Comparison of ENCODE assay signal across 19 cellular contexts in genomic region chr2:173192071-173192470, GRCh38.
DNase-seq lines count a peak whose midpoint lies in the region; ATAC-seq and TF ChIP-seq lines count a peak whose summit lies in the region.
"Had no signal": no experiment of that assay in that cellular context is flagged by ENCODE, and none has a peak within 500 bp of the region (broad histone marks: within the 10 kb centered on the region; RNA-seq: fewer than 3 reads in every experiment).

No MANE protein-coding gene starts in this region.

- H4K5ac ChIP-seq in mesendoderm (ENCODE audit: low read length): no peak overlapping the region

- H3K4me2 ChIP-seq in mammary epithelial cell (ENCODE audit: insufficient read depth, low read depth, low read length) (peak overlapping the region; percentile 22), mesendoderm (ENCODE audit: low read length) (no peak overlapping the region)

- H3K79me2 ChIP-seq in mammary epithelial cell (ENCODE audit: insufficient read depth, low read length): peaks cover 15% of the 10 kb centered on the region
- H3K79me2 ChIP-seq in mesendoderm (ENCODE audit: control insufficient read depth, insufficient read depth, low read length): no peaks in the 10 kb centered on the region

- no peak overlapping the region for H3K4me3 ChIP-seq in left ventricle myocardium inferior
- H3K4me3 ChIP-seq in right cardiac atrium (ENCODE audit: low read length): no peak overlapping the region
- H3K4me3 ChIP-seq in mammary epithelial cell (replicated peaks in 1 of 3; ENCODE audit: insufficient read depth in 1 of 3, low read depth in 2 of 3, low read length in 3 of 3): no peak overlapping the region
- H3K4me3 ChIP-seq in mesendoderm (ENCODE audit: low read length): no peak overlapping the region
- H3K4me3 ChIP-seq in uterus: no peak overlapping the region

- 70% methylated on average over 4 of the region's 4 CpGs for WGBS in right cardiac atrium
- 30% methylated on average over 4 of the region's 4 CpGs for WGBS in mammary epithelial cell (ENCODE audit: low coverage, missing lambda C conversion rate)
- WGBS in mesendoderm (ENCODE audit: extremely low coverage, insufficient coverage, low lambda C conversion rate): no CpG with 5 or more reads among the region's 4 CpGs

- H3K18ac ChIP-seq in mesendoderm (ENCODE audit: low read length): no peak overlapping the region

- H3K9me3 ChIP-seq in left ventricle myocardium inferior (replicated peaks) (no peaks in the 10 kb centered on the region), right cardiac atrium (ENCODE audit: control insufficient read depth, low read length) (no peaks in the 10 kb centered on the region), mammary epithelial cell (replicated peaks; ENCODE audit: insufficient read depth, low read length) (no peaks in the 10 kb centered on the region), uterus (no peaks in the 10 kb centered on the region)

- H3K9ac ChIP-seq in mammary epithelial cell (ENCODE audit: insufficient read depth, low read length): peak overlapping the region; percentile 26
- H3K9ac ChIP-seq in mesendoderm (ENCODE audit: low read length): no peak overlapping the region

- peak overlapping the region; percentile 27 for H2BK15ac ChIP-seq in mesendoderm (replicated peaks; ENCODE audit: low read depth)

- no peaks in the 10 kb centered on the region for H4K20me1 ChIP-seq in mammary epithelial cell (ENCODE audit: insufficient read depth, low read length)

- H2BK120ac ChIP-seq in mesendoderm (ENCODE audit: low read depth, low read length): no peak overlapping the region

- in situ Hi-C loops in mammary epithelial cell (cut with MboI; ENCODE audit: low sequenced_read_pairs in 2 of 2): no loop called here

- no peak overlapping the region for H2AK5ac ChIP-seq in mesendoderm (ENCODE audit: low read length)

- H3K23ac ChIP-seq in mesendoderm (ENCODE audit: low read length): no peak overlapping the region

- BruUV-seq in mammary epithelial cell (replicated peaks; lab: Mats Ljungman, UMichigan): no TSS peak

- H2BK5ac ChIP-seq in mesendoderm (ENCODE audit: low read length): no peak overlapping the region

- H3K27ac ChIP-seq in left ventricle myocardium inferior (replicated peaks) (peak overlapping the region; percentile 86), right cardiac atrium (ENCODE audit: low read length) (no peak overlapping the region), mammary epithelial cell (ENCODE audit: insufficient read depth, low read depth, low read length) (peak overlapping the region; percentile 76), mesendoderm (ENCODE audit: low read depth, low read length) (peak overlapping the region; percentile 13), uterus (peak overlapping the region; percentile 3 to 44)
- H3K27ac ChIP-seq: RWPE1 had no signal

- CTCF ChIA-PET in mammary epithelial cell (lab: Charles Lee; ENCODE audit: low non-redundant PET): no interaction called here

- no peak overlapping the region for H4K8ac ChIP-seq in mesendoderm (ENCODE audit: low read depth, low read length)

- H3K56ac ChIP-seq in mesendoderm (ENCODE audit: low read length): peak overlapping the region; percentile 45

- H3K4me1 ChIP-seq in left ventricle myocardium inferior (peaks cover 99% of the 10 kb centered on the region), right cardiac atrium (ENCODE audit: control insufficient read depth, insufficient read depth, low read length) (peaks cover 6% of the 10 kb centered on the region), mammary epithelial cell (ENCODE audit: insufficient read depth, low read length) (peaks cover 32% of the 10 kb centered on the region), mesendoderm (ENCODE audit: control insufficient read depth, low read depth, low read length) (peaks cover 21% of the 10 kb centered on the region), uterus (peaks cover 5 to 8% of the 10 kb centered on the region in 2 donors)

- dilution Hi-C loops in mammary epithelial cell (cut with HindIII; ENCODE audit: low sequenced_read_pairs): no loop called here

- H3K79me1 ChIP-seq in mesendoderm (ENCODE audit: low read length): no peaks in the 10 kb centered on the region

- peaks cover 29% of the 10 kb centered on the region for H3K36me3 ChIP-seq in left ventricle myocardium inferior
- peaks cover 5% of the 10 kb centered on the region for H3K36me3 ChIP-seq in mammary epithelial cell (ENCODE audit: insufficient read depth, low read length)
- H3K36me3 ChIP-seq in mesendoderm (ENCODE audit: control insufficient read depth, insufficient read depth, low read length): no peaks in the 10 kb centered on the region
- H3K36me3 ChIP-seq in uterus: no peaks in the 10 kb centered on the region

- no peak for TF ChIP-seq CTCF in left ventricle myocardium inferior (IDR thresholded peaks at IDR 0.05; ENCODE audit: borderline replicate concordance)
- TF ChIP-seq CTCF in mammary epithelial cell (conservative IDR thresholded peaks at IDR 0.05 in 1 of 2, IDR thresholded peaks at IDR 0.05 in 1 of 2; ENCODE audit: extremely low read depth in 1 of 2, insufficient read depth in 1 of 2, low read depth in 1 of 2, low read length in 2 of 2): no peak
- TF ChIP-seq CTCF in uterus (IDR thresholded peaks at IDR 0.05): no peak

- intact Hi-C loops in left ventricle myocardium inferior (cut with micrococcal nuclease): no loop called here
- intact Hi-C loops in right cardiac atrium (cut with DNase I): no loop called here
- intact Hi-C loops in mammary epithelial cell (cut with micrococcal nuclease): loop anchor here (5.0 kb wide), 1 partner anchor 35 kb away; no protein-coding TSS in a partner anchor
- intact Hi-C loops in uterus (cut with DNase I; ENCODE audit: low total_unique reads): no loop called here

- H3K27me3 ChIP-seq in left ventricle myocardium inferior (ENCODE audit: low read depth): no peaks in the 10 kb centered on the region
- no peaks in the 10 kb centered on the region for H3K27me3 ChIP-seq in right cardiac atrium (ENCODE audit: control insufficient read depth, insufficient read depth)
- no peaks in the 10 kb centered on the region for H3K27me3 ChIP-seq in mammary epithelial cell (ENCODE audit: insufficient read depth, low read length)
- H3K27me3 ChIP-seq in mesendoderm (ENCODE audit: insufficient read depth, low read length, poor library complexity): no peaks in the 10 kb centered on the region
- H3K27me3 ChIP-seq in uterus: no peaks in the 10 kb centered on the region

- DNase-seq in left ventricle myocardium inferior (no peak), right cardiac atrium (no peak), mammary epithelial cell (peak; percentile 47), mesendoderm (peak; percentile 36), uterus (no peak), retina (no peak), NCI-H146 (lab: John Stamatoyannopoulos, UW) (no peak)
- DNase-seq: activated naive CD4-positive, alpha-beta T cell treated with anti-CD3 and anti-CD28 coated beads, Interleukin-2, amount 50 U/mL, for 16 hours; AML-193; anterior cingulate cortex; CD8-positive, alpha-beta memory T cell; cerebellar nuclear complex; GF-D8; HCEC 1CT; naive B cell; NCI-H1694; stimulated activated CD4-positive, alpha-beta T cell treated with anti-CD3 and anti-CD28 coated beads, Interleukin-1b, Interleukin-23, amount 100 ng/mL, for 48 hours had no signal

- H2AFZ ChIP-seq in mammary epithelial cell (ENCODE audit: low read depth, low read length): no peak overlapping the region

- no peak overlapping the region for H3K4ac ChIP-seq in mesendoderm (ENCODE audit: low read depth, low read length)

- TF ChIP-seq POLR2A in uterus (IDR thresholded peaks at IDR 0.05): no peak

- ATAC-seq in right cardiac atrium (no peak), HG03095 (IDR thresholded peaks at IDR 0.05; ENCODE audit: unreplicated experiment) (no peak)

Comparison
In these comparisons a context has a peak if more than half of its experiments do, and no peak if none do; other contexts are left out.
1. DNase-seq: peak in mammary epithelial cell (single experiment) and mesendoderm (single experiment); none in left ventricle myocardium inferior (single experiment), right cardiac atrium (0 of 3), uterus (0 of 2), retina (single experiment) and NCI-H146 (single experiment).